ENCODE assay signal across 8 cellular contexts in genomic region chr22:38696606-38697005, GRCh38. TPM values are rescaled to one million over a fixed set of nuclear protein-coding genes. Genes with fewer than 3 reads are reported as not detected.
DNase-seq lines count a peak whose midpoint lies in the region; ATAC-seq and TF ChIP-seq lines count a peak whose summit lies in the region.

No MANE protein-coding gene starts in this region.

- 23 to 38% methylated on average over 1 of the region's 1 CpG for WGBS in esophagus, 2 donors
- WGBS in psoas muscle, 3 donors: 75 to 80% (median 76%) methylated on average over 1 of the region's 1 CpG

- H3K9me3 ChIP-seq in esophagus (ENCODE audit: control insufficient read depth in 2 of 2, insufficient read depth in 1 of 2, low read depth in 1 of 2, low read length in 1 of 2): no peaks in the 10 kb centered on the region
- H3K9me3 ChIP-seq in psoas muscle: no peaks in the 10 kb centered on the region

- no peak overlapping the region for H3K4me3 ChIP-seq in esophagus (ENCODE audit: low read depth in 1 of 2, low read length in 2 of 2)
- peak overlapping the region; percentile 94 for H3K4me3 ChIP-seq in psoas muscle

- H3K27me3 ChIP-seq in esophagus (ENCODE audit: control insufficient read depth in 1 of 2, insufficient read depth in 2 of 2, low read length in 2 of 2) (no peaks in the 10 kb centered on the region), psoas muscle (ENCODE audit: insufficient read depth in 3 of 3, low read length in 2 of 3) (no peaks in the 10 kb centered on the region)

- peaks cover 0 to 2% of the 10 kb centered on the region in 2 donors for H3K36me3 ChIP-seq in esophagus (ENCODE audit: control insufficient read depth in 2 of 2, insufficient read depth in 2 of 2, low read length in 1 of 2)
- peaks cover 4 to 42% of the 10 kb centered on the region in 2 donors for H3K36me3 ChIP-seq in psoas muscle (ENCODE audit: insufficient read depth in 1 of 2, low read depth in 1 of 2)

- H3K27ac ChIP-seq in esophagus (ENCODE audit: low read depth in 2 of 2, low read length in 1 of 2): peak overlapping the region; percentile 86 to 92
- peak overlapping the region; percentile 58 for H3K27ac ChIP-seq in psoas muscle

- H3K4me1 ChIP-seq in esophagus (ENCODE audit: control insufficient read depth in 2 of 2, insufficient read depth in 2 of 2, low read length in 1 of 2) (peaks cover 4 to 6% of the 10 kb centered on the region in 2 donors), psoas muscle (peaks cover 42% of the 10 kb centered on the region)

- TF ChIP-seq CTCF in psoas muscle (IDR thresholded peaks at IDR 0.05): no peak

- no peak for ATAC-seq in psoas muscle
- ATAC-seq in HG03039 (IDR thresholded peaks at IDR 0.05; ENCODE audit: unreplicated experiment): no peak

- DNase-seq in SIG-M5 treated with dmso at 0.1 percent for 504 hours (lab: John Stamatoyannopoulos, UW; ENCODE audit: unreplicated experiment) (peak; percentile 39), SIG-M5 (lab: John Stamatoyannopoulos, UW) (no peak), psoas muscle (no peak), retina (no peak), GM19238 (ENCODE audit: insufficient read length, low spot score) (no peak)
- peak; percentile 15 for DNase-seq in activated CD4-positive, alpha-beta T cell treated with anti-CD3 and anti-CD28 coated beads for 1 hour

- intact Hi-C loops in psoas muscle (cut with DNase I): no loop called here

RNA-seq across cellular contexts. Expression of gene JOSD1, which starts 4.1 kb away (rescaled TPM):
- polyA plus RNA-seq in esophagus: 10 to 100 TPM in 1 of 2 donors, 1 to 10 TPM in 1; 9.2 to 16.5 TPM
- total RNA-seq in psoas muscle: 10 to 100 TPM; 16.7 to 27.6 (median 24.4) TPM
- 10 to 100 TPM; 14.3 to 58.5 (median 37.5) TPM for polyA plus RNA-seq in psoas muscle

RNA-seq across cellular contexts. Expression of gene GTPBP1, which starts 9.1 kb away (rescaled TPM):
- 10 to 100 TPM; 12.5 to 19.4 TPM for polyA plus RNA-seq in esophagus
- total RNA-seq in psoas muscle: 10 to 100 TPM; 19.3 to 46.1 (median 41.1) TPM
- 10 to 100 TPM; 16.4 to 24.3 (median 17.4) TPM for polyA plus RNA-seq in psoas muscle

RNA-seq across cellular contexts. Expression of gene TOMM22, which starts 14.8 kb away (rescaled TPM):
- polyA plus RNA-seq in esophagus (10 to 100 TPM; 14.4 to 41.1 TPM), psoas muscle (100 to 1,000 TPM in 1 of 3 donors, 10 to 100 TPM in 2; 39.5 to 125 (median 74.7) TPM)
- 10 to 100 TPM; 56.9 to 80.7 (median 64.5) TPM for total RNA-seq in psoas muscle

RNA-seq across cellular contexts. Expression of gene CBY1, which starts 40.2 kb away (rescaled TPM):
- polyA plus RNA-seq in esophagus (10 to 100 TPM; 24.1 to 28.9 TPM), psoas muscle (10 to 100 TPM; 22.8 to 39.5 (median 24.5) TPM)
- 10 to 100 TPM; 15.4 to 22.9 (median 16.5) TPM for total RNA-seq in psoas muscle

RNA-seq across cellular contexts. Expression of gene FAM227A, which starts 40.4 kb away (rescaled TPM):
- polyA plus RNA-seq in esophagus: under 1 TPM; 0.06 to 0.86 TPM
- under 1 TPM; 0.05 to 0.34 (median 0.24) TPM for total RNA-seq in psoas muscle
- polyA plus RNA-seq in psoas muscle: under 1 TPM; 0.03 to 0.32 (median 0.05) TPM

Comparison
In these comparisons a context has a peak if more than half of its experiments do, and no peak if none do; other contexts are left out.
1. DNase-seq: peak in SIG-M5 treated with dmso at 0.1 percent for 504 hours (single experiment) and activated CD4-positive, alpha-beta T cell treated with anti-CD3 and anti-CD28 coated beads for 1 hour (single experiment); none in SIG-M5 (single experiment), psoas muscle (0 of 2), retina (single experiment) and GM19238 (single experiment).